1 cellular context compared by ENCODE assay signal in genomic region chr20:34704177-34705007, GRCh38.
TF ChIP-seq lines count a peak whose summit lies in the region.

Gene TP53INP2 (plus strand): TSS chr20:34704344. CDS start chr20:34708740, 4,396 bp downstream.

TF ChIP-seq in K562, 482 proteins besides CTCF, POLR2A, EP300 and RAD21 (continued from another document and continues in another):
- TF ChIP-seq STAT6 (CRISPR knock-in tag; IDR thresholded peaks at IDR 0.05) = 0 out of 2 replicates have a peak, but pooled peaks have one; percentile 53
- TF ChIP-seq RBM25 (IDR thresholded peaks at IDR 0.05; ENCODE audit: low read depth, low read length, severe bottlenecking) = peak; percentile 51
- TF ChIP-seq ZC3H11A (IDR thresholded peaks at IDR 0.05; ENCODE audit: low read depth, low read length) = 0 out of 2 replicates have a peak, but pooled peaks have one; percentile 37
- TF ChIP-seq NRF1 (conservative IDR thresholded peaks at IDR 0.05 in 1 of 2, IDR thresholded peaks at IDR 0.05 in 1 of 2) = peak; percentile 19 to 33; a peak in 1 of 4 replicates
- peak; percentile 96 for TF ChIP-seq DACH1 (IDR thresholded peaks at IDR 0.05; ENCODE audit: partially characterized antibody)
- TF ChIP-seq, protein P1, sequence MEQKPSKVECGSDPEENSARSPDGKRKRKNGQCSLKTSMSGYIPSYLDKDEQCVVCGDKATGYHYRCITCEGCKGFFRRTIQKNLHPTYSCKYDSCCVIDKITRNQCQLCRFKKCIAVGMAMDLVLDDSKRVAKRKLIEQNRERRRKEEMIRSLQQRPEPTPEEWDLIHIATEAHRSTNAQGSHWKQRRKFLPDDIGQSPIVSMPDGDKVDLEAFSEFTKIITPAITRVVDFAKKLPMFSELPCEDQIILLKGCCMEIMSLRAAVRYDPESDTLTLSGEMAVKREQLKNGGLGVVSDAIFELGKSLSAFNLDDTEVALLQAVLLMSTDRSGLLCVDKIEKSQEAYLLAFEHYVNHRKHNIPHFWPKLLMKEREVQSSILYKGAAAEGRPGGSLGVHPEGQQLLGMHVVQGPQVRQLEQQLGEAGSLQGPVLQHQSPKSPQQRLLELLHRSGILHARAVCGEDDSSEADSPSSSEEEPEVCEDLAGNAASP (IDR thresholded peaks at IDR 0.05) = peak; percentile 99
- TF ChIP-seq NBN (IDR thresholded peaks at IDR 0.05; ENCODE audit: low read depth) = peak; percentile 16; the same call in 1 of the 2 replicates
- TF ChIP-seq TBP (optimal IDR thresholded peaks at IDR 0.05; ENCODE audit: low read depth, low read length) = peak; percentile 70
- TF ChIP-seq HNRNPK (IDR thresholded peaks at IDR 0.05; ENCODE audit: low read depth, low read length, poor library complexity, severe bottlenecking) = peak; percentile 97
- TF ChIP-seq GTF2E2 (tag; IDR thresholded peaks at IDR 0.05) = peak; percentile 34; the same call in 1 of the 2 replicates
- no peak for TF ChIP-seq MYC (IDR thresholded peaks at IDR 0.05; ENCODE audit: low read depth, low read length)
- TF ChIP-seq MYC (CRISPR knock-in tag; IDR thresholded peaks at IDR 0.05; ENCODE audit: borderline replicate concordance, low read depth) = peak; percentile 66; the same call in 1 of the 2 replicates
- TF ChIP-seq KDM5B (IDR thresholded peaks at IDR 0.05; ENCODE audit: insufficient replicate concordance, low read depth, low read length) = peak; percentile 32
- no peak for TF ChIP-seq GATAD2B (IDR thresholded peaks at IDR 0.05; ENCODE audit: borderline replicate concordance)
- peak; percentile 86 for TF ChIP-seq CREB1 (IDR thresholded peaks at IDR 0.05)
- TF ChIP-seq CREB1 (CRISPR knock-in tag; IDR thresholded peaks at IDR 0.05) = peak; percentile 89
- no peak for TF ChIP-seq MTF1 (CRISPR knock-in tag; IDR thresholded peaks at IDR 0.05; ENCODE audit: borderline replicate concordance)
- TF ChIP-seq, protein P2, sequence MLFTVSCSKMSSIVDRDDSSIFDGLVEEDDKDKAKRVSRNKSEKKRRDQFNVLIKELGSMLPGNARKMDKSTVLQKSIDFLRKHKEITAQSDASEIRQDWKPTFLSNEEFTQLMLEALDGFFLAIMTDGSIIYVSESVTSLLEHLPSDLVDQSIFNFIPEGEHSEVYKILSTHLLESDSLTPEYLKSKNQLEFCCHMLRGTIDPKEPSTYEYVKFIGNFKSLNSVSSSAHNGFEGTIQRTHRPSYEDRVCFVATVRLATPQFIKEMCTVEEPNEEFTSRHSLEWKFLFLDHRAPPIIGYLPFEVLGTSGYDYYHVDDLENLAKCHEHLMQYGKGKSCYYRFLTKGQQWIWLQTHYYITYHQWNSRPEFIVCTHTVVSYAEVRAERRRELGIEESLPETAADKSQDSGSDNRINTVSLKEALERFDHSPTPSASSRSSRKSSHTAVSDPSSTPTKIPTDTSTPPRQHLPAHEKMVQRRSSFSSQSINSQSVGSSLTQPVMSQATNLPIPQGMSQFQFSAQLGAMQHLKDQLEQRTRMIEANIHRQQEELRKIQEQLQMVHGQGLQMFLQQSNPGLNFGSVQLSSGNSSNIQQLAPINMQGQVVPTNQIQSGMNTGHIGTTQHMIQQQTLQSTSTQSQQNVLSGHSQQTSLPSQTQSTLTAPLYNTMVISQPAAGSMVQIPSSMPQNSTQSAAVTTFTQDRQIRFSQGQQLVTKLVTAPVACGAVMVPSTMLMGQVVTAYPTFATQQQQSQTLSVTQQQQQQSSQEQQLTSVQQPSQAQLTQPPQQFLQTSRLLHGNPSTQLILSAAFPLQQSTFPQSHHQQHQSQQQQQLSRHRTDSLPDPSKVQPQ (CRISPR knock-in tag; IDR thresholded peaks at IDR 0.05; ENCODE audit: borderline replicate concordance) = no peak
- TF ChIP-seq NFYB (IDR thresholded peaks at IDR 0.05; ENCODE audit: extremely low read depth, insufficient read length) = peak; percentile 32
- peak; percentile 66; the same call in 1 of the 2 replicates for TF ChIP-seq PHF8 (IDR thresholded peaks at IDR 0.05; ENCODE audit: borderline replicate concordance, low read length)
- TF ChIP-seq, protein P3, sequence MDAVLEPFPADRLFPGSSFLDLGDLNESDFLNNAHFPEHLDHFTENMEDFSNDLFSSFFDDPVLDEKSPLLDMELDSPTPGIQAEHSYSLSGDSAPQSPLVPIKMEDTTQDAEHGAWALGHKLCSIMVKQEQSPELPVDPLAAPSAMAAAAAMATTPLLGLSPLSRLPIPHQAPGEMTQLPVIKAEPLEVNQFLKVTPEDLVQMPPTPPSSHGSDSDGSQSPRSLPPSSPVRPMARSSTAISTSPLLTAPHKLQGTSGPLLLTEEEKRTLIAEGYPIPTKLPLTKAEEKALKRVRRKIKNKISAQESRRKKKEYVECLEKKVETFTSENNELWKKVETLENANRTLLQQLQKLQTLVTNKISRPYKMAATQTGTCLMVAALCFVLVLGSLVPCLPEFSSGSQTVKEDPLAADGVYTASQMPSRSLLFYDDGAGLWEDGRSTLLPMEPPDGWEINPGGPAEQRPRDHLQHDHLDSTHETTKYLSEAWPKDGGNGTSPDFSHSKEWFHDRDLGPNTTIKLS (IDR thresholded peaks at IDR 0.05; ENCODE audit: borderline replicate concordance, low read depth) = peak; percentile 42; the same call in 1 of the 2 replicates
- TF ChIP-seq, protein P4, sequence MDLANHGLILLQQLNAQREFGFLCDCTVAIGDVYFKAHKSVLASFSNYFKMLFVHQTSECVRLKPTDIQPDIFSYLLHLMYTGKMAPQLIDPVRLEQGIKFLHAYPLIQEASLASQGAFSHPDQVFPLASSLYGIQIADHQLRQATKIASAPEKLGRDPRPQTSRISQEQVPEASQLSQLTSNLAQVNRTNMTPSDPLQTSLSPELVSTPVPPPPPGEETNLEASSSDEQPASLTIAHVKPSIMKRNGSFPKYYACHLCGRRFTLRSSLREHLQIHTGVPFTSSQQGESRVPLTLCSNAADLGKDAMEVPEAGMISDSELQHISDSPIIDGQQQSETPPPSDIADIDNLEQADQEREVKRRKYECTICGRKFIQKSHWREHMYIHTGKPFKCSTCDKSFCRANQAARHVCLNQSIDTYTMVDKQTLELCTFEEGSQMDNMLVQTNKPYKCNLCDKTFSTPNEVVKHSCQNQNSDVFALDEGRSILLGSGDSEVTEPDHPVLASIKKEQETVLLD (IDR thresholded peaks at IDR 0.05) = 0 out of 2 replicates have a peak, but pooled peaks have one; percentile 32
- TF ChIP-seq NCOA6 (IDR thresholded peaks at IDR 0.05) = no peak
- peak; percentile 25 for TF ChIP-seq PHF20 (IDR thresholded peaks at IDR 0.05; ENCODE audit: partially characterized antibody)
- TF ChIP-seq ZBTB7A (IDR thresholded peaks at IDR 0.05; ENCODE audit: borderline replicate concordance, control insufficient read depth, low read depth, low read length) = peak; percentile 39; the same call in 1 of the 2 replicates
- no peak for TF ChIP-seq KLF6 (CRISPR knock-in tag; IDR thresholded peaks at IDR 0.05; ENCODE audit: borderline replicate concordance)
- TF ChIP-seq CBX1 (IDR thresholded peaks at IDR 0.05; ENCODE audit: low read depth) = peak; percentile 27; the same call in 1 of the 2 replicates
- peak; percentile 66; the same call in 1 of the 2 replicates for TF ChIP-seq MTA3 (IDR thresholded peaks at IDR 0.05; ENCODE audit: borderline replicate concordance)
- no peak for TF ChIP-seq ZKSCAN8 (CRISPR knock-in tag; IDR thresholded peaks at IDR 0.05)
- TF ChIP-seq JUND (IDR thresholded peaks at IDR 0.05; ENCODE audit: borderline replicate concordance, low read depth, low read length) = peak; percentile 68; the same call in 1 of the 2 replicates
- TF ChIP-seq JUND (tag; IDR thresholded peaks at IDR 0.05; ENCODE audit: borderline replicate concordance, low read depth, low read length) = no peak; the same call in 2 of the 3 replicates
- TF ChIP-seq BHLHE40 (IDR thresholded peaks at IDR 0.05; ENCODE audit: low read length) = peak; percentile 77
- TF ChIP-seq XRCC4 (IDR thresholded peaks at IDR 0.05; ENCODE audit: extremely low read depth, insufficient read depth, insufficient read length) = no peak
- TF ChIP-seq RBBP5 (IDR thresholded peaks at IDR 0.05; ENCODE audit: borderline replicate concordance, insufficient read depth, low read length, poor library complexity, severe bottlenecking) = peak; percentile 41
- TF ChIP-seq ETS1 (conservative IDR thresholded peaks at IDR 0.05; ENCODE audit: control insufficient read depth, low read depth, low read length) = peak; percentile 62; the same call in 1 of the 2 replicates
- peak; percentile 60 for TF ChIP-seq CCNT2 (IDR thresholded peaks at IDR 0.05; ENCODE audit: borderline replicate concordance, extremely low read depth, insufficient read length, low read depth, low read length)
- TF ChIP-seq, protein P5, sequence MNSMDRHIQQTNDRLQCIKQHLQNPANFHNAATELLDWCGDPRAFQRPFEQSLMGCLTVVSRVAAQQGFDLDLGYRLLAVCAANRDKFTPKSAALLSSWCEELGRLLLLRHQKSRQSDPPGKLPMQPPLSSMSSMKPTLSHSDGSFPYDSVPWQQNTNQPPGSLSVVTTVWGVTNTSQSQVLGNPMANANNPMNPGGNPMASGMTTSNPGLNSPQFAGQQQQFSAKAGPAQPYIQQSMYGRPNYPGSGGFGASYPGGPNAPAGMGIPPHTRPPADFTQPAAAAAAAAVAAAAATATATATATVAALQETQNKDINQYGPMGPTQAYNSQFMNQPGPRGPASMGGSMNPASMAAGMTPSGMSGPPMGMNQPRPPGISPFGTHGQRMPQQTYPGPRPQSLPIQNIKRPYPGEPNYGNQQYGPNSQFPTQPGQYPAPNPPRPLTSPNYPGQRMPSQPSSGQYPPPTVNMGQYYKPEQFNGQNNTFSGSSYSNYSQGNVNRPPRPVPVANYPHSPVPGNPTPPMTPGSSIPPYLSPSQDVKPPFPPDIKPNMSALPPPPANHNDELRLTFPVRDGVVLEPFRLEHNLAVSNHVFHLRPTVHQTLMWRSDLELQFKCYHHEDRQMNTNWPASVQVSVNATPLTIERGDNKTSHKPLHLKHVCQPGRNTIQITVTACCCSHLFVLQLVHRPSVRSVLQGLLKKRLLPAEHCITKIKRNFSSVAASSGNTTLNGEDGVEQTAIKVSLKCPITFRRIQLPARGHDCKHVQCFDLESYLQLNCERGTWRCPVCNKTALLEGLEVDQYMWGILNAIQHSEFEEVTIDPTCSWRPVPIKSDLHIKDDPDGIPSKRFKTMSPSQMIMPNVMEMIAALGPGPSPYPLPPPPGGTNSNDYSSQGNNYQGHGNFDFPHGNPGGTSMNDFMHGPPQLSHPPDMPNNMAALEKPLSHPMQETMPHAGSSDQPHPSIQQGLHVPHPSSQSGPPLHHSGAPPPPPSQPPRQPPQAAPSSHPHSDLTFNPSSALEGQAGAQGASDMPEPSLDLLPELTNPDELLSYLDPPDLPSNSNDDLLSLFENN (IDR thresholded peaks at IDR 0.05; ENCODE audit: low read depth in 2 of 2, low read length in 2 of 2) = 0 out of 4 replicates have a peak, but pooled peaks of 1 of the 2 experiments have one; percentile 9
- TF ChIP-seq, protein P6, sequence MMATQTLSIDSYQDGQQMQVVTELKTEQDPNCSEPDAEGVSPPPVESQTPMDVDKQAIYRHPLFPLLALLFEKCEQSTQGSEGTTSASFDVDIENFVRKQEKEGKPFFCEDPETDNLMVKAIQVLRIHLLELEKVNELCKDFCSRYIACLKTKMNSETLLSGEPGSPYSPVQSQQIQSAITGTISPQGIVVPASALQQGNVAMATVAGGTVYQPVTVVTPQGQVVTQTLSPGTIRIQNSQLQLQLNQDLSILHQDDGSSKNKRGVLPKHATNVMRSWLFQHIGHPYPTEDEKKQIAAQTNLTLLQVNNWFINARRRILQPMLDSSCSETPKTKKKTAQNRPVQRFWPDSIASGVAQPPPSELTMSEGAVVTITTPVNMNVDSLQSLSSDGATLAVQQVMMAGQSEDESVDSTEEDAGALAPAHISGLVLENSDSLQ (IDR thresholded peaks at IDR 0.05) = no peak
- no peak for TF ChIP-seq ZNF121 (CRISPR knock-in tag; conservative IDR thresholded peaks at IDR 0.05)
- TF ChIP-seq SP2 (IDR thresholded peaks at IDR 0.05; ENCODE audit: extremely low read depth, low read depth, low read length, poor library complexity, severe bottlenecking) = no peak
- TF ChIP-seq SIN3A (IDR thresholded peaks at IDR 0.05; ENCODE audit: borderline replicate concordance in 2 of 2, control insufficient read depth in 1 of 2, low read depth in 2 of 2, low read length in 2 of 2) = peak in 1 of 2 experiments; percentile 81
- TF ChIP-seq JUN (IDR thresholded peaks at IDR 0.05; ENCODE audit: borderline replicate concordance, low read depth, low read length) = 0 out of 2 replicates have a peak, but pooled peaks have one; percentile 8
- TF ChIP-seq JUN (CRISPR knock-in tag; IDR thresholded peaks at IDR 0.05; ENCODE audit: borderline replicate concordance) = no peak
- TF ChIP-seq PTBP1 (IDR thresholded peaks at IDR 0.05; ENCODE audit: low read depth, low read length) = no peak
- peak; percentile 92 for TF ChIP-seq HMGN3 (IDR thresholded peaks at IDR 0.05; ENCODE audit: borderline replicate concordance, extremely low read depth, insufficient read length, low read depth, low read length)
- peak; percentile 57 for TF ChIP-seq ATF3 (IDR thresholded peaks at IDR 0.05)
- no peak for TF ChIP-seq ATF3 (CRISPR knock-in tag; conservative IDR thresholded peaks at IDR 0.05)
- no peak for TF ChIP-seq U2AF2 (optimal IDR thresholded peaks at IDR 0.05; ENCODE audit: low read depth, low read length)
